ENCODE assay signal across 8 cellular contexts in the genomic region with DNA sequence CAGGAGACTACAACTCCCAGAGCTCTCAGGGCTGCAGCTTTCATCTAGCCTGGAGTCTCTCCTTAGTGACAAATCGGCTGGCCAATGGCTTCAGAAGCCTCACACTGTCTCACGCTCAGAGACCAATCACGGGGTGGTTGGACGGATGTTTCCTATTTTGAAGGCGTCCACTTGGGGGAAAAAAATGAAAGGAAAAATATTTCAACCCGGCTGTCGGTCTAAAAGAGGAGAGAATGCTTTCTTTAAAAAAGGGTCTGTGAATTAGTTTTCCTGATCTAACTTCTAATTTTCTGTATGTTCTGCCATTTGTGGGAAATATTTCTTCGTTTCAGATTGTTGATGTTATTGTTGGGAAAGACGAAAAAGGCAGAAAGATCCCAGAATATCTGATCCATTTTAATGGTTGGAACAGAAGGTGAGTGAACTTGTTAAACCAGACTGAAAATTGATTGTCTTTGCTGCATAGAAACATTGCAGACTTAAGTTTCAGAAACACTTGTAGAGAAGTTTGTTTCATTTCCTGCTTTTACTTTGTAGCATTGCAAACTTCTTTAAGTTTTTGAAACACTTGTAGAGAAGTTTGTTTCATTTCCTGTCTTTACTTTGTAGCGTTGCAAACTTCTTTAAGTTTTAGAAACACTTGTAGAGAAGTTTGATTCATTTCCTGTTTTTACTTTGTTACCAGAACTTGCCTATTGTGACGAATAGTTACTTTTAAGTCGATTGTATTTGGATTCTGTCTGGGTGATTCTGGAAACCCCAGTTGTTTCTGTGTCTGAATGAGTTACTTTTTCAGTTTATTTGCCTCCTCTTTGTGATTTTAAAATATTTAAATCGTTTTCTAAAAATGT. TPM values are rescaled to one million over a fixed set of nuclear protein-coding genes. Genes with fewer than 3 reads are reported as not detected.
DNase-seq lines count a peak whose midpoint lies in the region; ATAC-seq and TF ChIP-seq lines count a peak whose summit lies in the region.

No MANE protein-coding gene starts in this region.

- peaks cover 31 to 61% of the 10 kb centered on the region in 2 experiments for H3K4me1 ChIP-seq in neutrophil (ENCODE audit: control insufficient read depth in 1 of 2, insufficient read depth in 1 of 2, low read depth in 1 of 2, low read length in 1 of 2)
- H3K4me1 ChIP-seq in tibial artery = peaks cover 0 to 6% (median 0%) of the 10 kb centered on the region in 4 donors

- no peaks in the 10 kb centered on the region for H3K9me3 Mint-ChIP-seq in activated naive CD4-positive, alpha-beta T cell treated with anti-CD3 and anti-CD28 coated beads, Interleukin-2, amount 50 U/mL, for 72 hours

- in situ Hi-C loops in SK-MEL-5 (cut with HindIII; ENCODE audit: low pct_unique_long_range_greater_than_20kb, low sequenced_read_pairs) = no loop called here

- H3K27ac ChIP-seq in neutrophil = peak overlapping the region; percentile 95
- peak overlapping the region; percentile 80 to 92 for H3K27ac ChIP-seq in tibial artery

- no peak for TF ChIP-seq CTCF in NB4 (IDR thresholded peaks at IDR 0.05; ENCODE audit: low read depth, low read length)
- peak; percentile 29 for TF ChIP-seq CTCF in neutrophil (IDR thresholded peaks at IDR 0.05)
- TF ChIP-seq CTCF in tibial artery (IDR thresholded peaks at IDR 0.05) = peak in 1 of 2 experiments; percentile 8

- peaks cover 41 to 43% of the 10 kb centered on the region in 2 donors for H3K36me3 Mint-ChIP-seq in activated naive CD4-positive, alpha-beta T cell treated with anti-CD3 and anti-CD28 coated beads, Interleukin-2, amount 50 U/mL, for 72 hours

- DNase-seq in NB4 (ENCODE audit: low read depth) (peak; percentile 88), SK-MEL-5 (ENCODE audit: low read depth, low spot score) (peak; percentile 94), globus pallidus (ENCODE audit: low spot score) (peak; percentile 95), tibial artery (peak; percentile 88 to 89)
- DNase-seq in activated naive CD4-positive, alpha-beta T cell treated with anti-CD3 and anti-CD28 coated beads, Interleukin-2, amount 50 U/mL, for 72 hours (ENCODE audit: low spot score in 2 of 2) = peak; percentile 51 to 59

- TF ChIP-seq POLR2A in NB4 (IDR thresholded peaks at IDR 0.05; ENCODE audit: extremely low read depth, insufficient read length) = no peak

- intact Hi-C loops in tibial artery (cut with DNase I; ENCODE audit: low total_unique reads) = no loop called here

- H3K27ac Mint-ChIP-seq in activated naive CD4-positive, alpha-beta T cell treated with anti-CD3 and anti-CD28 coated beads, Interleukin-2, amount 50 U/mL, for 72 hours = peak overlapping the region; percentile 94 to 100

- no peaks in the 10 kb centered on the region for H3K9me3 ChIP-seq in neutrophil
- H3K9me3 ChIP-seq in tibial artery = no peaks in the 10 kb centered on the region

- H3K27me3 ChIP-seq in neutrophil (no peaks in the 10 kb centered on the region), tibial artery (no peaks in the 10 kb centered on the region)

- ATAC-seq in HG02610 (IDR thresholded peaks at IDR 0.05; ENCODE audit: unreplicated experiment) = peak; percentile 73
- peak; percentile 80 to 83 for ATAC-seq in activated naive CD4-positive, alpha-beta T cell treated with anti-CD3 and anti-CD28 coated beads, Interleukin-2, amount 50 U/mL, for 72 hours

- H3K36me3 ChIP-seq in neutrophil = peaks cover 31% of the 10 kb centered on the region
- H3K36me3 ChIP-seq in tibial artery = peaks cover 6 to 19% (median 15%) of the 10 kb centered on the region in 3 donors

- H3K4me3 ChIP-seq in GM08714 (ENCODE audit: low read length) (peak overlapping the region; percentile 78), NB4 (ENCODE audit: low read depth, low read length) (peak overlapping the region; percentile 70), neutrophil (ENCODE audit: low read depth in 1 of 2, low read length in 1 of 2) (peak overlapping the region; percentile 74 to 93), tibial artery (peak overlapping the region; percentile 65 to 75)

RNA-seq across cellular contexts. Expression of gene MSL3, which starts 1.6 kb away (rescaled TPM):
- 14.7 and 17.4 TPM in 2 replicates for total RNA-seq in SK-MEL-5 (2014; rRNA removed; shearing (Covaris generic))
- 13.2 and 19.6 TPM in 2 replicates for polyA plus RNA-seq in SK-MEL-5 (2015; cell fraction: cytosol; rRNA removed)
- 64.6 and 81.7 TPM in 2 replicates for polyA plus RNA-seq in SK-MEL-5 (2015; cell fraction: nucleus; rRNA removed)
- total RNA-seq in activated naive CD4-positive, alpha-beta T cell treated with anti-CD3 and anti-CD28 coated beads, Interleukin-2, amount 50 U/mL, for 72 hours = 10 to 100 TPM; 38.4 to 72.3 TPM

Comparison
In these comparisons a context has a peak if more than half of its experiments do, and no peak if none do; other contexts are left out.
1. Peak in every context shown above with its lines: DNase-seq, ATAC-seq, H3K4me3 ChIP-seq and H3K27ac ChIP-seq.